Comparison of ENCODE assay signal across 1 cellular context in genomic region chr10:1180836-1181235, GRCh38.
TF ChIP-seq lines count a peak whose summit lies in the region.

No MANE protein-coding gene starts in this region.

TF ChIP-seq in H1, 55 proteins besides CTCF, POLR2A, EP300 and RAD21 (continued from another document):
- TF ChIP-seq MAX (IDR thresholded peaks at IDR 0.05) (no peak), EGR1 (IDR thresholded peaks at IDR 0.05; ENCODE audit: borderline replicate concordance, low read depth, low read length) (no peak), HDAC2 (IDR thresholded peaks at IDR 0.05; ENCODE audit: borderline replicate concordance in 1 of 2, low read depth in 2 of 2, low read length in 2 of 2) (no peak), ATF2 (IDR thresholded peaks at IDR 0.05; ENCODE audit: low read length) (no peak)
